In genomic region chr11:44149651-44150050, GRCh38 we compare ENCODE assay signal across 22 cellular contexts.
"Had no signal": no experiment of that assay in that cellular context is flagged by ENCODE, and none has a peak within 500 bp of the region (broad histone marks: within the 10 kb centered on the region; RNA-seq: fewer than 3 reads in every experiment).

No MANE protein-coding gene starts in this region.

- H3K27me3 Mint-ChIP-seq: activated CD4-positive, alpha-beta T cell treated with anti-CD3 and anti-CD28 coated beads, Interleukin-2, amount 10 ng/mL, durations not matched to agents 24 days and 14 days; activated CD8-positive, alpha-beta T cell treated with anti-CD3 and anti-CD28 coated beads for 36 hours; natural killer cell treated with Interleukin-12 subunit alpha and Interleukin-12 subunit beta and Interleukin-15 and Interleukin-18, amount 100 ng/mL, for 72 hours; stimulated activated naive B cell treated with anti-CD40 and anti-IgM and Interleukin-4, amounts not matched to agents 10 μg/mL and 1 μg/mL and 100 μg/mL, for 72 hours had no signal

- H3K27ac Mint-ChIP-seq: activated CD4-positive, alpha-beta T cell treated with anti-CD3 and anti-CD28 coated beads, Interleukin-2, amount 10 ng/mL, durations not matched to agents 24 days and 14 days; activated CD8-positive, alpha-beta T cell treated with anti-CD3 and anti-CD28 coated beads for 36 hours; natural killer cell treated with Interleukin-12 subunit alpha and Interleukin-12 subunit beta and Interleukin-15 and Interleukin-18, amount 100 ng/mL, for 72 hours; stimulated activated naive B cell treated with anti-CD40 and anti-IgM and Interleukin-4, amounts not matched to agents 10 μg/mL and 1 μg/mL and 100 μg/mL, for 72 hours had no signal

- H3K9me3 Mint-ChIP-seq: natural killer cell treated with Interleukin-12 subunit alpha and Interleukin-12 subunit beta and Interleukin-15 and Interleukin-18, amount 100 ng/mL, for 72 hours had no signal

- ATAC-seq: activated CD8-positive, alpha-beta T cell treated with anti-CD3 and anti-CD28 coated beads for 36 hours; activated T-cell treated with anti-CD3 and anti-CD28 coated beads, Interleukin-2, amount 50 U/mL, for 4 hours; left colon; lower lobe of right lung; natural killer cell treated with Interleukin-12 subunit alpha and Interleukin-12 subunit beta and Interleukin-15 and Interleukin-18, amount 100 ng/mL, for 72 hours; stimulated activated naive B cell treated with anti-CD40 and anti-IgM and Interleukin-4, amounts not matched to agents 10 μg/mL and 1 μg/mL and 100 μg/mL, for 72 hours; upper lobe of right lung had no signal

- H3K4me3 Mint-ChIP-seq: activated CD4-positive, alpha-beta T cell treated with anti-CD3 and anti-CD28 coated beads, Interleukin-2, amount 10 ng/mL, durations not matched to agents 24 days and 14 days; activated CD8-positive, alpha-beta T cell treated with anti-CD3 and anti-CD28 coated beads for 36 hours; activated T-cell treated with anti-CD3 and anti-CD28 coated beads, Interleukin-2, amount 50 U/mL, for 4 hours; natural killer cell treated with Interleukin-12 subunit alpha and Interleukin-12 subunit beta and Interleukin-15 and Interleukin-18, amount 100 ng/mL, for 72 hours; stimulated activated naive B cell treated with anti-CD40 and anti-IgM and Interleukin-4, amounts not matched to agents 10 μg/mL and 1 μg/mL and 100 μg/mL, for 72 hours had no signal

- DNase-seq: activated CD4-positive, alpha-beta T cell treated with anti-CD3 and anti-CD28 coated beads, Interleukin-2, amount 10 ng/mL, durations not matched to agents 24 days and 14 days; activated CD4-positive, CD25-positive, alpha-beta regulatory T cell; activated CD8-positive, alpha-beta T cell treated with anti-CD3 and anti-CD28 coated beads for 36 hours; activated effector memory CD4-positive, alpha-beta T cell treated with Interleukin-2 at 50 U/mL for 16 hours; activated naive CD4-positive, alpha-beta T cell treated with anti-CD3 and anti-CD28 coated beads, Interleukin-2, amount 50 U/mL, for 16 hours; activated T-cell treated with anti-CD3 and anti-CD28 coated beads, Interleukin-2, amount 50 U/mL, for 4 hours; adrenal gland; central memory CD4-positive, alpha-beta T cell; dorsolateral prefrontal cortex; left colon; lower lobe of right lung; spleen; stimulated activated CD4-positive, alpha-beta T cell treated with anti-CD3 and anti-CD28 coated beads, Interleukin-4, amount 100 ng/mL, for 4 hours; stimulated activated naive B cell treated with anti-CD40 and anti-IgM and Interleukin-4, amounts not matched to agents 10 μg/mL and 1 μg/mL and 100 μg/mL, for 72 hours; T-helper 1 cell; T-helper 9 cell; upper lobe of right lung had no signal

- H3K4me1 Mint-ChIP-seq: activated CD4-positive, alpha-beta T cell treated with anti-CD3 and anti-CD28 coated beads, Interleukin-2, amount 10 ng/mL, durations not matched to agents 24 days and 14 days had no signal

- H3K27ac ChIP-seq: adrenal gland, dorsolateral prefrontal cortex, epithelial cell of prostate, lower lobe of right lung, spleen, thoracic aorta, upper lobe of right lung had no signal

- H3K9me3 ChIP-seq: adrenal gland, lower lobe of right lung, thoracic aorta, upper lobe of right lung had no signal

- FAIRE-seq: colon, islet of Langerhans had no signal

- H3K27me3 ChIP-seq: adrenal gland, dorsolateral prefrontal cortex, spleen, upper lobe of right lung had no signal

- H3K36me3 ChIP-seq: adrenal gland had no signal

- H3K4me1 ChIP-seq: lower lobe of right lung, upper lobe of right lung had no signal

- H3K4me3 ChIP-seq: adrenal gland, dorsolateral prefrontal cortex, lower lobe of right lung, spleen, thoracic aorta, upper lobe of right lung had no signal
